In the genomic region with DNA sequence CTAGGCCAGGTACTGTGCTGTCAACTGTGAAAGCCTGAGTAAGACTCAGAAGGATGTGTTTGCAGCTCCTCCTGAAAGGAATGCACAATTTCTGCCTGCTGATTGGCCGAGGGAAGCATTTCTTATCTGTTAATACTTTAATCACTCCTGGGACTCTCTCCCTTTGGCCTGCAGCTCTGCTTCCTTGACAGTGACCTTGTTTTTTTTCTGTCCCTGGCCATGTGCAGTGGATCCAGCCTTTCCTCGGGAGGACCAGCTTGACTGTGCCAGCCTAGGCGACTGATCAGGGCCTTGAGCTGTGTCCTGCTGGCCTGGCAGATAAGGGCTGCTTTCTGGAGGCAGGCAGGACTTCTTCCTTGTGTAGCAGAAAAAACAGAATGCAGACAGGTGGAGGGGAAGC, we compare ENCODE assay signal across 16 cellular contexts. TPM values are rescaled to one million over a fixed set of nuclear protein-coding genes. Genes with fewer than 3 reads are reported as not detected.
A peak's percentile ranks its signal among the peaks of the same experiment; 100 is the strongest.
DNase-seq lines count a peak whose midpoint lies in the region; ATAC-seq and TF ChIP-seq lines count a peak whose summit lies in the region.
"Had no signal": no experiment of that assay in that cellular context is flagged by ENCODE, and none has a peak within 500 bp of the region (broad histone marks: within the 10 kb centered on the region; RNA-seq: fewer than 3 reads in every experiment).

No MANE protein-coding gene starts in this region.

- TF ChIP-seq EP300 in esophagus muscularis mucosa (IDR thresholded peaks at IDR 0.05): no peak

- H2AK5ac ChIP-seq in mesendoderm (ENCODE audit: low read length): no peak overlapping the region

- in situ Hi-C loops in mammary epithelial cell (cut with MboI; ENCODE audit: low sequenced_read_pairs in 2 of 2): no loop called here

- H2AFZ ChIP-seq in mammary epithelial cell (ENCODE audit: low read depth, low read length): no peak overlapping the region
- H2AFZ ChIP-seq: PC-9 had no signal

- H2BK120ac ChIP-seq in mesendoderm (ENCODE audit: low read depth, low read length): no peak overlapping the region

- 56% methylated on average over 3 of the region's 3 CpGs for WGBS in esophagus muscularis mucosa
- no CpG with 5 or more reads among the region's 3 CpGs for WGBS in mesendoderm (ENCODE audit: extremely low coverage, insufficient coverage, low lambda C conversion rate)
- WGBS in testis, 2 donors: 28 to 59% methylated on average over 3 of the region's 3 CpGs
- WGBS in mammary epithelial cell (ENCODE audit: low coverage, missing lambda C conversion rate): 67% methylated on average over 3 of the region's 3 CpGs

- DNase-seq in SK-N-DZ (ENCODE audit: low spot score): peak; percentile 69
- peak; percentile 87 for DNase-seq in esophagus muscularis mucosa (ENCODE audit: extremely low spot score)
- peak; percentile 40 for DNase-seq in mesendoderm
- DNase-seq in testis: peak; percentile 76
- no peak for DNase-seq in mammary epithelial cell
- DNase-seq in COLO668 (lab: John Stamatoyannopoulos, UW; ENCODE audit: unreplicated experiment): no peak
- DNase-seq: activated CD4-positive, alpha-beta memory T cell treated with anti-CD3 and anti-CD28 coated beads for 36 hours; CD4-positive, CD25-positive, alpha-beta regulatory T cell; midbrain; PC-9; stimulated activated CD4-positive, alpha-beta T cell treated with anti-CD3 and anti-CD28 coated beads, Interleukin-4, amount 100 ng/mL, for 4 hours; stimulated activated naive CD4-positive, alpha-beta T cell; T-helper 2 cell had no signal

- no peak overlapping the region for H3K18ac ChIP-seq in mesendoderm (ENCODE audit: low read length)

- no peak overlapping the region for H4K5ac ChIP-seq in mesendoderm (ENCODE audit: low read length)

- H3K36me3 ChIP-seq in esophagus muscularis mucosa: no peaks in the 10 kb centered on the region
- H3K36me3 ChIP-seq in mesendoderm (ENCODE audit: control insufficient read depth, insufficient read depth, low read length): peaks cover 1% of the 10 kb centered on the region
- H3K36me3 ChIP-seq in testis (ENCODE audit: low read depth, missing control alignments): no peaks in the 10 kb centered on the region
- no peaks in the 10 kb centered on the region for H3K36me3 ChIP-seq in mammary epithelial cell (ENCODE audit: insufficient read depth, low read length)
- H3K36me3 ChIP-seq: breast epithelium, prostate gland had no signal

- no peak overlapping the region for H2BK15ac ChIP-seq in mesendoderm (replicated peaks; ENCODE audit: low read depth)

- peaks cover 9% of the 10 kb centered on the region for H3K79me1 ChIP-seq in mesendoderm (ENCODE audit: low read length)

- H3K27ac ChIP-seq in esophagus muscularis mucosa (replicated peaks in 1 of 4): no peak overlapping the region
- H3K27ac ChIP-seq in mesendoderm (ENCODE audit: low read depth, low read length): no peak overlapping the region
- no peak overlapping the region for H3K27ac ChIP-seq in testis
- no peak overlapping the region for H3K27ac ChIP-seq in mammary epithelial cell (ENCODE audit: insufficient read depth, low read depth, low read length)
- H3K27ac ChIP-seq: breast epithelium, PC-9 had no signal

- H3K4me1 ChIP-seq in esophagus muscularis mucosa (peaks cover 19 to 39% (median 25%) of the 10 kb centered on the region in 4 donors), mesendoderm (ENCODE audit: control insufficient read depth, low read depth, low read length) (peaks cover 2% of the 10 kb centered on the region), testis (peaks cover 18% of the 10 kb centered on the region), mammary epithelial cell (ENCODE audit: insufficient read depth, low read length) (no peaks in the 10 kb centered on the region)
- H3K4me1 ChIP-seq: breast epithelium had no signal

- H3K79me2 ChIP-seq in mesendoderm (ENCODE audit: control insufficient read depth, insufficient read depth, low read length): no peaks in the 10 kb centered on the region
- H3K79me2 ChIP-seq in mammary epithelial cell (ENCODE audit: insufficient read depth, low read length): no peaks in the 10 kb centered on the region

- H3K23ac ChIP-seq in mesendoderm (ENCODE audit: low read length): no peak overlapping the region

- H3K4me2 ChIP-seq in mesendoderm (ENCODE audit: low read length) (no peak overlapping the region), mammary epithelial cell (ENCODE audit: insufficient read depth, low read depth, low read length) (no peak overlapping the region)
- H3K4me2 ChIP-seq: PC-9 had no signal

- TF ChIP-seq POLR2A in esophagus muscularis mucosa (IDR thresholded peaks at IDR 0.05; ENCODE audit: low read depth): no peak
- no peak for TF ChIP-seq POLR2A in testis (IDR thresholded peaks at IDR 0.05)

- H4K8ac ChIP-seq in mesendoderm (ENCODE audit: low read depth, low read length): no peak overlapping the region

- CTCF ChIA-PET in mammary epithelial cell (lab: Charles Lee; ENCODE audit: low non-redundant PET): no interaction called here

- no peak overlapping the region for H3K4me3 ChIP-seq in esophagus muscularis mucosa
- H3K4me3 ChIP-seq in mesendoderm (ENCODE audit: low read length): no peak overlapping the region
- H3K4me3 ChIP-seq in testis: no peak overlapping the region
- no peak overlapping the region for H3K4me3 ChIP-seq in mammary epithelial cell (replicated peaks in 1 of 3; ENCODE audit: insufficient read depth in 1 of 3, low read depth in 2 of 3, low read length in 3 of 3)
- H3K4me3 ChIP-seq: breast epithelium, PC-9, prostate gland had no signal

- no TSS peak for BruUV-seq in mammary epithelial cell (replicated peaks; lab: Mats Ljungman, UMichigan)

- H3K56ac ChIP-seq in mesendoderm (ENCODE audit: low read length): no peak overlapping the region

- H3K9me3 ChIP-seq in esophagus muscularis mucosa: no peaks in the 10 kb centered on the region
- H3K9me3 ChIP-seq in testis: no peaks in the 10 kb centered on the region
- no peaks in the 10 kb centered on the region for H3K9me3 ChIP-seq in mammary epithelial cell (replicated peaks; ENCODE audit: insufficient read depth, low read length)
- H3K9me3 ChIP-seq: breast epithelium, prostate gland had no signal

- ATAC-seq in esophagus mucosa: no peak

- H4K20me1 ChIP-seq in mammary epithelial cell (ENCODE audit: insufficient read depth, low read length): no peaks in the 10 kb centered on the region

- H3K27me3 ChIP-seq in esophagus muscularis mucosa (no peaks in the 10 kb centered on the region), mesendoderm (ENCODE audit: insufficient read depth, low read length, poor library complexity) (no peaks in the 10 kb centered on the region), testis (no peaks in the 10 kb centered on the region), mammary epithelial cell (ENCODE audit: insufficient read depth, low read length) (no peaks in the 10 kb centered on the region)
- H3K27me3 ChIP-seq: breast epithelium had no signal

- dilution Hi-C loops in mammary epithelial cell (cut with HindIII; ENCODE audit: low sequenced_read_pairs): no loop called here

- H3K9ac ChIP-seq in mesendoderm (ENCODE audit: low read length) (no peak overlapping the region), mammary epithelial cell (ENCODE audit: insufficient read depth, low read length) (no peak overlapping the region)

- no peak overlapping the region for H2BK5ac ChIP-seq in mesendoderm (ENCODE audit: low read length)

- intact Hi-C loops in esophagus muscularis mucosa (cut with DNase I) (no loop called here), testis (cut with DNase I; ENCODE audit: low total_unique reads) (no loop called here), mammary epithelial cell (cut with micrococcal nuclease) (no loop called here)

- no peak overlapping the region for H3K4ac ChIP-seq in mesendoderm (ENCODE audit: low read depth, low read length)

- TF ChIP-seq CTCF in esophagus muscularis mucosa (IDR thresholded peaks at IDR 0.05): no peak
- no peak for TF ChIP-seq CTCF in testis (IDR thresholded peaks at IDR 0.05)
- no peak for TF ChIP-seq CTCF in mammary epithelial cell (conservative IDR thresholded peaks at IDR 0.05 in 1 of 2, IDR thresholded peaks at IDR 0.05 in 1 of 2; ENCODE audit: extremely low read depth in 1 of 2, insufficient read depth in 1 of 2, low read depth in 1 of 2, low read length in 2 of 2)

RNA-seq across cellular contexts. Expression of gene RNF144A, which starts 10.0 kb away (rescaled TPM):
- 46.9 and 51.9 TPM in 2 replicates for polyA plus RNA-seq in SK-N-DZ (2014; cell fraction: cytosol; rRNA removed)
- 41.2 and 42.1 TPM in 2 replicates for polyA plus RNA-seq in SK-N-DZ (2014; cell fraction: nucleus; rRNA removed)
- total RNA-seq in esophagus muscularis mucosa (10 to 100 TPM in 1 of 4 donors, 1 to 10 TPM in 3; 5.4 to 10.8 (median 8.8) TPM), testis (10 to 100 TPM; 12.6 to 12.9 TPM), esophagus mucosa (5.5 TPM), mammary epithelial cell (1 to 10 TPM; 1.4 to 1.7 TPM)
- 6.3 TPM for polyA plus RNA-seq in mesendoderm (2013, experiment 1 of 2)
- 6.0 TPM for polyA plus RNA-seq in mesendoderm (2013, experiment 2 of 2)
- polyA plus RNA-seq in testis (ENCODE audit: insufficient read depth, low read depth, low replicate concordance) (8.9 TPM), mammary epithelial cell (1.6 TPM)
- 2.6 TPM for polyA minus RNA-seq in mammary epithelial cell

RNA-seq across cellular contexts. Expression of gene RSAD2, which starts 49.6 kb away (rescaled TPM):
- polyA plus RNA-seq in SK-N-DZ (2014; cell fraction: cytosol; rRNA removed): 0.82 and 1.4 TPM in 2 replicates
- polyA plus RNA-seq in SK-N-DZ (2014; cell fraction: nucleus; rRNA removed): 0.27 and 0.92 TPM in 2 replicates
- total RNA-seq in esophagus muscularis mucosa (1 to 10 TPM; 3.7 to 7.0 (median 5.8) TPM), testis (1 to 10 TPM; 4.4 to 5.5 TPM), esophagus mucosa (1.6 TPM), mammary epithelial cell (under 1 TPM; under 0.01 to 0.21 TPM)
- polyA plus RNA-seq in mesendoderm (2013, experiment 1 of 2): 0.01 TPM
- not detected for polyA plus RNA-seq in mesendoderm (2013, experiment 2 of 2)
- polyA plus RNA-seq in testis (ENCODE audit: insufficient read depth, low read depth, low replicate concordance) (2.3 TPM), mammary epithelial cell (0.02 TPM)
- polyA minus RNA-seq in mammary epithelial cell: not detected
- total RNA-seq: PC-9 had no signal

Comparison
In these comparisons a context has a peak if more than half of its experiments do, and no peak if none do; other contexts are left out.
1. DNase-seq: peak in SK-N-DZ (single experiment), esophagus muscularis mucosa (single experiment), mesendoderm (single experiment) and testis (single experiment); none in mammary epithelial cell (single experiment) and COLO668 (single experiment).